8 cellular contexts compared by ENCODE assay signal in the genomic region with DNA sequence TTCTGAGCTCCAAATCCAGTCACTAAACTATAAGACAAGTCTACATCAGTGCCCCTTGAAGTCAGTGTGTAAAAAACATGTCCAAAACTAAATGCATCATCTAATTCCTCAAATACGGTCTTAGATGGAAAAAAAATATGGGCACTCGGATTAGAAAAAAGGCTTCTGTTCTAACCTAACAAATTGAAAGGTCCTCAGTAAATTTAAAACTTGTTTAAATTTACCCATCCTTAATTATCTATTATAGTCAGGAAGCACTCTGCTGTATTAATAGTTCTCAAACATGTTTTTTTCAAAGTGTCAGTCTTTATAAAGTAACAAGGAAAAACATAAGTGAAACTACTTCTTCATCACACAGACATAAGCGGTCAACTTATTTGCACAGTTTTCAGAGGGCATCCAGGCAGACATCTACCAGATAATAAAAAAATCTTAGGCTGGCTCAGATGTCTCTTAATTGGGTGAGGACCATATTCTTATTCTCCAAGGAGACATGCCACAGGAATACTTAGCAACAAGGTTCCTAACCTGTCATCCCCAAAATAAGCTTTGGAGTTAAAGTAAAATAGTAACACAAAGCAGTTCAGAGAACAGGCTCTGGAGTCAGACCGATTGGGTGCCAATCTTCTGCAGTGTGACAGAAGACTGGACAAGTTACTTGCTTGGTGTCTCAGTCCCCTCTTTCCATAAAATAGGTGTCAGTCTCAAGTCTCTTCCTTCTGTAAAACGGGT. TPM values are rescaled to one million over a fixed set of nuclear protein-coding genes. Genes with fewer than 3 reads are reported as not detected.
DNase-seq lines count a peak whose midpoint lies in the region; ATAC-seq and TF ChIP-seq lines count a peak whose summit lies in the region.

No MANE protein-coding gene starts in this region.

- H3K4me3 Mint-ChIP-seq in Calu3 (ENCODE audit: low read depth, unreplicated experiment), result peak overlapping the region; percentile 36

- H3K4me2 ChIP-seq in fibroblast of lung (ENCODE audit: extremely low read depth, insufficient read depth, low read length), result peak overlapping the region; percentile 32

- H3K9ac ChIP-seq in fibroblast of lung (ENCODE audit: insufficient read depth, low read length), result no peak overlapping the region

- peaks cover 5% of the 10 kb centered on the region for H3K36me3 Mint-ChIP-seq in Calu3 (ENCODE audit: insufficient read depth, unreplicated experiment)

- H3K27ac ChIP-seq in Peyer's patch (peak overlapping the region; percentile 74 to 83 (median 81)), fibroblast of lung (ENCODE audit: insufficient read depth, low read length) (no peak overlapping the region), sigmoid colon (peak overlapping the region; percentile 2 to 65 (median 40))

- no peak overlapping the region for H2AFZ ChIP-seq in fibroblast of lung (ENCODE audit: low read length)

- in situ Hi-C loops in GM13976 (cut with MboI; ENCODE audit: low sequenced_read_pairs, unreplicated experiment), result no loop called here

- CTCF ChIA-PET in Calu3 (lab: Charles Lee), result no interaction called here

- H4K20me1 ChIP-seq in fibroblast of lung (ENCODE audit: control insufficient read depth, extremely low read depth, insufficient read depth, low read length), result no peaks in the 10 kb centered on the region

- H3K79me2 ChIP-seq in fibroblast of lung (ENCODE audit: control insufficient read depth, insufficient read depth, low read length), result peaks cover 9% of the 10 kb centered on the region

- TF ChIP-seq POLR2A in Peyer's patch (IDR thresholded peaks at IDR 0.05) (no peak), sigmoid colon (IDR thresholded peaks at IDR 0.05) (no peak)

- TF ChIP-seq CTCF in Calu3 (IDR thresholded peaks at IDR 0.05; ENCODE audit: unreplicated experiment), result no peak
- no peak for TF ChIP-seq CTCF in Peyer's patch (IDR thresholded peaks at IDR 0.05)
- no peak for TF ChIP-seq CTCF in fibroblast of lung (conservative IDR thresholded peaks at IDR 0.05 in 1 of 2, IDR thresholded peaks at IDR 0.05 in 1 of 2; ENCODE audit: low read depth in 1 of 2, low read length in 2 of 2)
- no peak for TF ChIP-seq CTCF in sigmoid colon (IDR thresholded peaks at IDR 0.05)
- TF ChIP-seq CTCF in GM13976 (IDR thresholded peaks at IDR 0.05; ENCODE audit: borderline replicate concordance, control extremely low read depth, extremely low read depth, insufficient read depth, missing control alignments), result no peak

- TF ChIP-seq EP300 in sigmoid colon (IDR thresholded peaks at IDR 0.05), result no peak

- H3K9me3 ChIP-seq in Peyer's patch (no peaks in the 10 kb centered on the region), fibroblast of lung (ENCODE audit: control insufficient read depth, insufficient read depth, low read depth, low read length) (no peaks in the 10 kb centered on the region), sigmoid colon (no peaks in the 10 kb centered on the region)

- peaks cover 0 to 6% (median 0%) of the 10 kb centered on the region in 3 donors for H3K36me3 ChIP-seq in Peyer's patch
- H3K36me3 ChIP-seq in fibroblast of lung (ENCODE audit: control insufficient read depth, insufficient read depth, low read length), result no peaks in the 10 kb centered on the region
- peaks cover 0 to 4% (median 0%) of the 10 kb centered on the region in 4 donors for H3K36me3 ChIP-seq in sigmoid colon

- 34 to 43% methylated on average over 5 of the region's 5 CpGs for WGBS in sigmoid colon, 2 donors

- no peaks in the 10 kb centered on the region for H3K27me3 Mint-ChIP-seq in Calu3 (ENCODE audit: unreplicated experiment)

- ATAC-seq in GM21360 (IDR thresholded peaks at IDR 0.05; ENCODE audit: unreplicated experiment) (no peak), HG02840 (IDR thresholded peaks at IDR 0.05; ENCODE audit: low FRiP score, unreplicated experiment) (no peak)

- H3K4me1 Mint-ChIP-seq in Calu3 (ENCODE audit: low read depth, unreplicated experiment), result peaks cover 28% of the 10 kb centered on the region

- DNase-seq in Calu3 (no peak), Peyer's patch (no peak), fibroblast of lung (ENCODE audit: low read depth in 2 of 2) (no peak), sigmoid colon (no peak), GM13976 (ENCODE audit: low spot score) (no peak), putamen (ENCODE audit: low spot score) (no peak)

- no TSS peak for BruUV-seq in Calu3 (replicated peaks; lab: Mats Ljungman, UMichigan)

- peak overlapping the region in 1 of 4 donors; percentile 25 for H3K4me3 ChIP-seq in Peyer's patch
- H3K4me3 ChIP-seq in fibroblast of lung (replicated peaks in 1 of 4; ENCODE audit: control extremely low read depth in 1 of 4, insufficient read depth in 1 of 4, low read depth in 3 of 4, low read length in 4 of 4), result no peak overlapping the region
- no peak overlapping the region for H3K4me3 ChIP-seq in sigmoid colon

- no peak overlapping the region for H3K27ac Mint-ChIP-seq in Calu3 (ENCODE audit: unreplicated experiment)

- no peaks in the 10 kb centered on the region for H3K27me3 ChIP-seq in Peyer's patch
- no peaks in the 10 kb centered on the region for H3K27me3 ChIP-seq in fibroblast of lung (ENCODE audit: control insufficient read depth, insufficient read depth, low read length)
- H3K27me3 ChIP-seq in sigmoid colon, result no peaks in the 10 kb centered on the region

- intact Hi-C loops in Calu3 (cut with micrococcal nuclease; ENCODE audit: unreplicated experiment) (no loop called here), sigmoid colon (cut with DNase I) (loop anchor here (5.0 kb wide), 1 partner anchor 72 kb away; no protein-coding TSS in a partner anchor)

- H3K4me1 ChIP-seq in Peyer's patch, result peaks cover 0 to 33% (median 11%) of the 10 kb centered on the region in 4 donors
- H3K4me1 ChIP-seq in fibroblast of lung (ENCODE audit: control insufficient read depth, extremely low read depth, insufficient read depth, low read length), result peaks cover 4% of the 10 kb centered on the region
- H3K4me1 ChIP-seq in sigmoid colon, result peaks cover 0 to 58% (median 39%) of the 10 kb centered on the region in 4 donors

- no peaks in the 10 kb centered on the region for H3K9me3 Mint-ChIP-seq in Calu3 (ENCODE audit: low read depth, unreplicated experiment)

RNA-seq across cellular contexts. Expression of a gene that starts 33.4 kb away (rescaled TPM):
- 63.4 and 63.5 TPM in 2 replicates for total RNA-seq in Calu3 (2022)
- total RNA-seq in Peyer's patch, result 100 to 1,000 TPM in 2 of 4 donors, 10 to 100 TPM in 2; 77.7 to 145 (median 106) TPM
- 34.7 and 38.5 TPM in 2 replicates for total RNA-seq in fibroblast of lung
- polyA plus RNA-seq in fibroblast of lung, result 31.5 and 41.0 TPM in 2 replicates
- polyA plus RNA-seq in fibroblast of lung (2012), result 21.1 and 29.2 TPM in 2 replicates
- polyA minus RNA-seq in fibroblast of lung (ENCODE audit: low replicate concordance), result 8.5 and 25.1 TPM in 2 replicates
- total RNA-seq in sigmoid colon, result 10 to 100 TPM; 47.4 to 68.5 (median 58.0) TPM
- polyA plus RNA-seq in sigmoid colon, result 10 to 100 TPM; 31.8 to 45.3 (median 35.1) TPM
